Comparison of ENCODE assay signal across 9 cellular contexts in genomic region chr12:54560374-54560858, GRCh38. TPM values are rescaled to one million over a fixed set of nuclear protein-coding genes. Genes with fewer than 3 reads are reported as not detected.
DNase-seq lines count a peak whose midpoint lies in the region; ATAC-seq lines count a peak whose summit lies in the region.
"Had no signal": no experiment of that assay in that cellular context is flagged by ENCODE, and none has a peak within 500 bp of the region (broad histone marks: within the 10 kb centered on the region; RNA-seq: fewer than 3 reads in every experiment).

No MANE protein-coding gene starts in this region.

- DNase-seq in NCI-H524 (lab: John Stamatoyannopoulos, UW) (peak; percentile 5 to 69), NCI-H524 treated with DMSO at 0.1 percent for 48 hours (lab: John Stamatoyannopoulos, UW) (no peak), NOMO-1 treated with DMSO at 0.1 percent for 48 hours (lab: John Stamatoyannopoulos, UW; ENCODE audit: unreplicated experiment) (peak; percentile 73), fibroblast of peridontal ligament (ENCODE audit: extremely low read depth) (peak; percentile 37)
- peak; percentile 56 to 74 for DNase-seq in activated T-helper 1 cell treated with anti-CD3 and anti-CD28 coated beads, Interleukin-2, amount 50 U/mL, for 16 hours (ENCODE audit: low read depth in 1 of 2, low spot score in 1 of 2)
- DNase-seq in naive thymus-derived CD8-positive, alpha-beta T cell, result peak; percentile 75 to 92 (median 86)
- peak; percentile 77 for DNase-seq in stimulated activated naive B cell treated with anti-CD40 and anti-IgM and Interleukin-4, amounts not matched to agents 10 μg/mL and 1 μg/mL and 100 μg/mL, for 72 hours
- DNase-seq: DND-41 had no signal

- peaks cover 13 to 28% (median 25%) of the 10 kb centered on the region in 4 donors for H3K4me1 Mint-ChIP-seq in naive thymus-derived CD8-positive, alpha-beta T cell
- H3K4me1 Mint-ChIP-seq in stimulated activated naive B cell treated with anti-CD40 and anti-IgM and Interleukin-4, amounts not matched to agents 10 μg/mL and 1 μg/mL and 100 μg/mL, for 72 hours, result peaks cover 14 to 24% of the 10 kb centered on the region in 2 donors

- ATAC-seq in HG03064 (IDR thresholded peaks at IDR 0.05; ENCODE audit: low read depth, unreplicated experiment), result peak; percentile 100
- ATAC-seq in naive thymus-derived CD8-positive, alpha-beta T cell, result peak; percentile 100
- ATAC-seq in stimulated activated naive B cell treated with anti-CD40 and anti-IgM and Interleukin-4, amounts not matched to agents 10 μg/mL and 1 μg/mL and 100 μg/mL, for 72 hours (replicated peaks), result peak; percentile 100

- no peaks in the 10 kb centered on the region for H3K36me3 Mint-ChIP-seq in naive thymus-derived CD8-positive, alpha-beta T cell
- peaks cover 4 to 6% of the 10 kb centered on the region in 2 donors for H3K36me3 Mint-ChIP-seq in stimulated activated naive B cell treated with anti-CD40 and anti-IgM and Interleukin-4, amounts not matched to agents 10 μg/mL and 1 μg/mL and 100 μg/mL, for 72 hours

- peak overlapping the region; percentile 78 to 97 (median 92) for H3K27ac Mint-ChIP-seq in naive thymus-derived CD8-positive, alpha-beta T cell
- H3K27ac Mint-ChIP-seq in stimulated activated naive B cell treated with anti-CD40 and anti-IgM and Interleukin-4, amounts not matched to agents 10 μg/mL and 1 μg/mL and 100 μg/mL, for 72 hours, result peak overlapping the region; percentile 49

- POLR2A ChIA-PET in naive thymus-derived CD8-positive, alpha-beta T cell (lab: Charles Lee), result interaction anchor here (0.9 to 4.0 kb wide), 4 partner anchors 10 to 280 kb away, joined by 3 to 40 read pairs (median 5); partner anchors contain the start of genes CBX5 and PDE1B

- peak overlapping the region; percentile 84 to 96 (median 91) for H3K4me3 Mint-ChIP-seq in naive thymus-derived CD8-positive, alpha-beta T cell
- peak overlapping the region; percentile 82 to 86 for H3K4me3 Mint-ChIP-seq in stimulated activated naive B cell treated with anti-CD40 and anti-IgM and Interleukin-4, amounts not matched to agents 10 μg/mL and 1 μg/mL and 100 μg/mL, for 72 hours

- no peaks in the 10 kb centered on the region for H3K9me3 Mint-ChIP-seq in naive thymus-derived CD8-positive, alpha-beta T cell
- H3K9me3 Mint-ChIP-seq in stimulated activated naive B cell treated with anti-CD40 and anti-IgM and Interleukin-4, amounts not matched to agents 10 μg/mL and 1 μg/mL and 100 μg/mL, for 72 hours, result peaks cover 0 to 1% of the 10 kb centered on the region in 2 donors

- peaks cover 0 to 2% (median 0%) of the 10 kb centered on the region in 5 donors for H3K27me3 Mint-ChIP-seq in naive thymus-derived CD8-positive, alpha-beta T cell
- no peaks in the 10 kb centered on the region for H3K27me3 Mint-ChIP-seq in stimulated activated naive B cell treated with anti-CD40 and anti-IgM and Interleukin-4, amounts not matched to agents 10 μg/mL and 1 μg/mL and 100 μg/mL, for 72 hours

RNA-seq across cellular contexts. Expression of gene PDE1B, which starts 11.0 kb away (rescaled TPM):
- 1 to 10 TPM; 6.6 to 6.7 TPM for total RNA-seq in naive thymus-derived CD8-positive, alpha-beta T cell
- polyA plus RNA-seq in naive thymus-derived CD8-positive, alpha-beta T cell, result 1 to 10 TPM in 1 of 3 donors, under 1 TPM in 2; 0.03 to 2.9 (median 0.44) TPM

RNA-seq across cellular contexts. Expression of gene PPP1R1A, which starts 28.0 kb away (rescaled TPM):
- total RNA-seq in naive thymus-derived CD8-positive, alpha-beta T cell, result not detected
- not detected for polyA plus RNA-seq in naive thymus-derived CD8-positive, alpha-beta T cell
